1 cellular context compared by ENCODE assay signal in genomic region chr1:90357980-90358379, GRCh38.
TF ChIP-seq lines count a peak whose summit lies in the region.

No MANE protein-coding gene starts in this region.

TF ChIP-seq in GM12878, 131 proteins besides CTCF, POLR2A, EP300 and RAD21 (continued from another document):
- TF ChIP-seq CHD2 (IDR thresholded peaks at IDR 0.05; ENCODE audit: borderline replicate concordance, low read depth, low read length): peak; percentile 72; the same call in 1 of the 2 replicates
- no peak for TF ChIP-seq MTA3 (IDR thresholded peaks at IDR 0.05; ENCODE audit: borderline replicate concordance, low read length)
- no peak for TF ChIP-seq SPI1 (IDR thresholded peaks at IDR 0.05; ENCODE audit: borderline replicate concordance, insufficient read depth, low read depth, low read length)
- peak; percentile 87 for TF ChIP-seq DPF2 (IDR thresholded peaks at IDR 0.05)
- TF ChIP-seq CREM (IDR thresholded peaks at IDR 0.05; ENCODE audit: low read depth): no peak
- TF ChIP-seq TAF1 (IDR thresholded peaks at IDR 0.05; ENCODE audit: borderline replicate concordance, low read depth, low read length): no peak
- peak; percentile 31; the same call in 1 of the 2 replicates for TF ChIP-seq JUND (IDR thresholded peaks at IDR 0.05; ENCODE audit: low read depth, low read length)
- no peak for TF ChIP-seq POLR2AphosphoS5 (IDR thresholded peaks at IDR 0.05; ENCODE audit: low read length)
- TF ChIP-seq NR2C1 (IDR thresholded peaks at IDR 0.05): no peak
- TF ChIP-seq IKZF2 (IDR thresholded peaks at IDR 0.05): peak; percentile 79 to 81; a peak in 3 of 4 replicates
- no peak for TF ChIP-seq ZBED1 (IDR thresholded peaks at IDR 0.05; ENCODE audit: borderline replicate concordance)
- TF ChIP-seq ZBTB11 (CRISPR knock-in tag; IDR thresholded peaks at IDR 0.05): no peak
- peak; percentile 45; the same call in 1 of the 2 replicates for TF ChIP-seq RAD51 (IDR thresholded peaks at IDR 0.05)
- peak; percentile 78; the same call in 1 of the 2 replicates for TF ChIP-seq MEF2A (IDR thresholded peaks at IDR 0.05; ENCODE audit: insufficient read depth, low read depth, low read length)
- TF ChIP-seq NFYA (IDR thresholded peaks at IDR 0.05; ENCODE audit: borderline replicate concordance, low read depth, low read length): no peak
- 0 out of 2 replicates have a peak, but pooled peaks have one; percentile 24 for TF ChIP-seq ZSCAN29 (IDR thresholded peaks at IDR 0.05)
- TF ChIP-seq YY1 (IDR thresholded peaks at IDR 0.05; ENCODE audit: low read depth, low read length): no peak
- TF ChIP-seq, protein P1, sequence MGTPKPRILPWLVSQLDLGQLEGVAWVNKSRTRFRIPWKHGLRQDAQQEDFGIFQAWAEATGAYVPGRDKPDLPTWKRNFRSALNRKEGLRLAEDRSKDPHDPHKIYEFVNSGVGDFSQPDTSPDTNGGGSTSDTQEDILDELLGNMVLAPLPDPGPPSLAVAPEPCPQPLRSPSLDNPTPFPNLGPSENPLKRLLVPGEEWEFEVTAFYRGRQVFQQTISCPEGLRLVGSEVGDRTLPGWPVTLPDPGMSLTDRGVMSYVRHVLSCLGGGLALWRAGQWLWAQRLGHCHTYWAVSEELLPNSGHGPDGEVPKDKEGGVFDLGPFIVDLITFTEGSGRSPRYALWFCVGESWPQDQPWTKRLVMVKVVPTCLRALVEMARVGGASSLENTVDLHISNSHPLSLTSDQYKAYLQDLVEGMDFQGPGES (IDR thresholded peaks at IDR 0.05): no peak
- no peak for TF ChIP-seq SREBF1 (IDR thresholded peaks at IDR 0.05; ENCODE audit: low read length)
- TF ChIP-seq MXI1 (IDR thresholded peaks at IDR 0.05; ENCODE audit: low read depth, low read length): 0 out of 2 replicates have a peak, but pooled peaks have one; percentile 16
TF ChIP-seq in GM12878: peak in this region for 36.
